In the genomic region with DNA sequence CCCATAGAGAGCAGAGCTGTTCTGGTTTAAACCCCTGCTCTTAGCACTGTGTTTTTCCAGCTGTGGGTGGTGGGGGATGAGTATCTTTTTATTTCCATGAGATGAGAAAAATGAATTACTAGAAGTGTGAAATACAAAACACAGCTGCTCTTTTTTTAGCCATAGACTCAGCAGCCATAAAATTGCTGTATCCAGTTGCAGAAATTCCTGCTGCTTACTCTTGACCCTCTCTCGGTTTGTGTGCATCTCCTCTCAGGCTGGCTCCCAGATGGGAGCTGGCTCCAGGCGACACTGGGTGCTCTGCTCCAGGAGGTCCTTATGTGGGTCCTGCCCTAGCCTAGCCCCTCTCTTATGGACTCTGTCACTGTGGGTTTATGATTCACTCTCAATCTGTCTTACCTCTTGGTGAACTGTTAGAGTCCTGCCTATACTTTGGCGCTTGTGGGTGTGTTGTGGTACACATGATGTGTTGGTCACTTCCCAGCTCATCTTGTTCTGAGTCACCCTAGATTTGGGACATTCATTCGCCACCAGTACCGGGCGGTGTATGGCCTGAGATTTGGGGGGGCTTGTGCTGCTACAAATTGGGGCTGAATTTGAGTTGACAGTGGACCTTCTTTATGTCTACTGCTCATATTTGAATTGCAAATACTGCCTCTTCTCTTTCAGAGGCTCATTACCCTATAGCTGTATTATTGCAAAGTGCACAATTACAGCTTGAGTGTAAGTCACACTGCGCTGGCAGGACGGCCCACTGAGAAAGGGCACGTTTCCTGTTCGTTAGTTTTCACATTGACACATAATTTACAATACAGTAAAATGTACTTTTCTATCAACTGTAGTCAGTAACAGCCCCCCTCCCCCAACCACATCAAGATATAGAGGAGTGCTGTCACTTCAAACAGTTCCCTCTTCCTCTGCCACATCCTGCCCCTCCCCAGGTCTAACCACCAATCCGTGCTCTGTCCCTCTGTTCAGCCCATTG, we compare ENCODE assay signal across 9 cellular contexts. TPM values are rescaled to one million over a fixed set of nuclear protein-coding genes. Genes with fewer than 3 reads are reported as not detected.
A peak's percentile ranks its signal among the peaks of the same experiment; 100 is the strongest.
DNase-seq lines count a peak whose midpoint lies in the region; ATAC-seq and TF ChIP-seq lines count a peak whose summit lies in the region.
"Had no signal": no experiment of that assay in that cellular context is flagged by ENCODE, and none has a peak within 500 bp of the region (broad histone marks: within the 10 kb centered on the region; RNA-seq: fewer than 3 reads in every experiment).

No MANE protein-coding gene starts in this region.

- no peak overlapping the region for H3K4me3 ChIP-seq in IMR-90 (ENCODE audit: insufficient read depth, low read depth, low read length)
- H3K4me3 ChIP-seq in esophagus squamous epithelium, result no peak overlapping the region

- H3K36me3 ChIP-seq in IMR-90 (ENCODE audit: control insufficient read depth, insufficient read depth, low read length), result peaks cover 17% of the 10 kb centered on the region; the same call in 1 of the 2 replicates
- peaks cover 0 to 88% (median 2%) of the 10 kb centered on the region in 3 donors for H3K36me3 ChIP-seq in esophagus squamous epithelium

- H3K18ac ChIP-seq in IMR-90 (ENCODE audit: low read depth, low read length), result no peak overlapping the region

- H3K9me3 ChIP-seq in IMR-90 (ENCODE audit: control insufficient read depth, insufficient read depth, low read length), result no peaks in the 10 kb centered on the region
- H3K9me3 ChIP-seq in esophagus squamous epithelium, result no peaks in the 10 kb centered on the region

- TF ChIP-seq POLR2A in IMR-90 (IDR thresholded peaks at IDR 0.05; ENCODE audit: low read depth, low read length), result no peak
- no peak for TF ChIP-seq POLR2A in esophagus squamous epithelium (IDR thresholded peaks at IDR 0.05)
- TF ChIP-seq POLR2A in GM18505 (IDR thresholded peaks at IDR 0.05; ENCODE audit: borderline replicate concordance, extremely low read depth, insufficient read depth, insufficient read length), result no peak

- peak overlapping the region; percentile 28; the same call in 1 of the 2 replicates for H3K27ac ChIP-seq in IMR-90 (ENCODE audit: insufficient read depth, low read length)
- H3K27ac ChIP-seq in esophagus squamous epithelium, result peak overlapping the region; percentile 41 to 79 (median 74)
- H3K27ac ChIP-seq: parathyroid adenoma had no signal

- no TSS peak for BruUV-seq in IMR-90 (replicated peaks; lab: Mats Ljungman, UMichigan)

- no peak overlapping the region for H2AFZ ChIP-seq in IMR-90 (replicated peaks; ENCODE audit: low read length, poor library complexity)
- H2AFZ ChIP-seq: parathyroid adenoma had no signal

- H2BK5ac ChIP-seq in IMR-90 (ENCODE audit: low read depth, low read length, poor library complexity, severe bottlenecking), result no peak overlapping the region

- peaks cover 0 to 19% of the 10 kb centered on the region in 2 experiments; a peak in 2 of 4 replicates for H3K79me1 ChIP-seq in IMR-90 (ENCODE audit: low read depth in 1 of 2, low read length in 2 of 2)

- H4K20me1 ChIP-seq in IMR-90 (ENCODE audit: insufficient read depth, low read length), result peaks cover 13% of the 10 kb centered on the region; the same call in 1 of the 2 replicates

- H4K8ac ChIP-seq in IMR-90 (ENCODE audit: low read depth in 2 of 2, low read length in 2 of 2), result no peak overlapping the region

- H3K27me3 ChIP-seq in IMR-90 (ENCODE audit: control insufficient read depth, insufficient read depth, low read length) (no peaks in the 10 kb centered on the region), esophagus squamous epithelium (no peaks in the 10 kb centered on the region)

- H2BK15ac ChIP-seq in IMR-90 (ENCODE audit: low read depth, low read length), result no peak overlapping the region

- peak overlapping the region; percentile 68; the same call in 1 of the 2 replicates for H3K23ac ChIP-seq in IMR-90 (ENCODE audit: low read depth, low read length)

- no peak overlapping the region for H3K56ac ChIP-seq in IMR-90 (ENCODE audit: extremely low read depth, insufficient read depth, low read length)

- no peak for TF ChIP-seq RAD21 in IMR-90 (IDR thresholded peaks at IDR 0.05; ENCODE audit: low read length)

- no peak overlapping the region for H2BK120ac ChIP-seq in IMR-90 (ENCODE audit: low read depth, low read length)

- in situ Hi-C loops in IMR-90 (cut with MboI; ENCODE audit: low sequenced_read_pairs), result no loop called here

- no peak overlapping the region for H4K91ac ChIP-seq in IMR-90 (ENCODE audit: insufficient read depth, low read depth, low read length)

- DNase-seq in IMR-90 (peak; percentile 69), esophagus squamous epithelium (lab: John Stamatoyannopoulos, UW) (no peak), NCI-H82 treated with DMSO at 0.1 percent for 48 hours (lab: John Stamatoyannopoulos, UW; ENCODE audit: unreplicated experiment) (no peak)
- DNase-seq in activated CD4-positive, alpha-beta T cell treated with anti-CD3 and anti-CD28 coated beads, Interleukin-2, amount 50 U/mL, for 4 hours, result peak; percentile 32 to 44
- peak; percentile 41 to 43 for DNase-seq in stimulated activated CD4-positive, alpha-beta T cell treated with anti-CD3 and anti-CD28 coated beads, Interleukin-2, amount 100 ng/mL, for 48 hours

- POLR2A ChIA-PET in IMR-90 (lab: Charles Lee; ENCODE audit: unreplicated experiment), result no interaction called here

- H3K14ac ChIP-seq in IMR-90 (replicated peaks; ENCODE audit: low read depth, low read length), result no peak overlapping the region

- H3K4me1 ChIP-seq in IMR-90 (ENCODE audit: control insufficient read depth, insufficient read depth, low read length) (peaks cover 18% of the 10 kb centered on the region), esophagus squamous epithelium (peaks cover 0 to 43% (median 15%) of the 10 kb centered on the region in 3 donors)
- H3K4me1 ChIP-seq: parathyroid adenoma had no signal

- H3K9ac ChIP-seq in IMR-90 (ENCODE audit: low read depth, low read length), result no peak overlapping the region
- H3K9ac ChIP-seq: parathyroid adenoma had no signal

- H4K5ac ChIP-seq in IMR-90 (ENCODE audit: low read depth, low read length), result no peak overlapping the region

- peaks cover 16% of the 10 kb centered on the region for H3K9me1 ChIP-seq in IMR-90 (ENCODE audit: insufficient read depth, low read length)

- H2BK20ac ChIP-seq in IMR-90 (ENCODE audit: low read depth, low read length), result no peak overlapping the region

- CTCF ChIA-PET in IMR-90 (lab: Yijun Ruan, JAX), result interaction anchor here (0.8 to 1.6 kb wide), 2 partner anchors 10 to 12 kb away, joined by 3 read pairs; no protein-coding TSS in a partner anchor

- TF ChIP-seq CTCF in IMR-90 (conservative IDR thresholded peaks at IDR 0.05; ENCODE audit: low read depth, low read length) (no peak), esophagus squamous epithelium (IDR thresholded peaks at IDR 0.05) (no peak)

- intact Hi-C loops in IMR-90 (cut with micrococcal nuclease) (no loop called here), esophagus squamous epithelium (cut with DNase I) (no loop called here)

- H3K4ac ChIP-seq in IMR-90 (ENCODE audit: low read depth, low read length), result 0 out of 2 replicates have a peak overlapping the region, but pooled peaks have one; percentile 2

- dilution Hi-C loops in IMR-90 (cut with HindIII; ENCODE audit: low sequenced_read_pairs, unreplicated experiment), result no loop called here

- no peak overlapping the region; the same call in 1 of the 2 replicates for H2AK5ac ChIP-seq in IMR-90 (ENCODE audit: low read depth, low read length)

- 67% methylated on average over 2 of the region's 11 CpGs; no CpG with 5 or more reads in 1 of the 2 experiments for WGBS in IMR-90 (ENCODE audit: extremely low coverage in 2 of 2, insufficient read length in 1 of 2), 2 experiments
- WGBS in esophagus squamous epithelium, 2 donors, result 62 to 68% methylated on average over 9 to 11 of the region's 11 CpGs

- no peak overlapping the region for H3K4me2 ChIP-seq in IMR-90 (ENCODE audit: low read depth, low read length)

- ATAC-seq in GM18909 (IDR thresholded peaks at IDR 0.05; ENCODE audit: poor library complexity, unreplicated experiment), result peak; percentile 63
- ATAC-seq in IMR-90 (ENCODE audit: low read depth), result peak; percentile 47
- ATAC-seq in GM18505 (IDR thresholded peaks at IDR 0.05; ENCODE audit: unreplicated experiment), result no peak
- no peak for ATAC-seq in HG03039 (IDR thresholded peaks at IDR 0.05; ENCODE audit: unreplicated experiment)

- peak overlapping the region; percentile 85 for H2AK9ac ChIP-seq in IMR-90 (replicated peaks; ENCODE audit: low read depth, low read length, poor library complexity)

TF ChIP-seq in IMR-90, 13 proteins besides CTCF, POLR2A, EP300 and RAD21 (continues in another document):
- TF ChIP-seq RCOR1 (IDR thresholded peaks at IDR 0.05; ENCODE audit: insufficient replicate concordance, low read length), result no peak
- no peak for TF ChIP-seq MXI1 (IDR thresholded peaks at IDR 0.05; ENCODE audit: borderline replicate concordance, low read depth, low read length)
- no peak for TF ChIP-seq ELK1 (IDR thresholded peaks at IDR 0.05; ENCODE audit: borderline replicate concordance, low read depth, low read length)
- TF ChIP-seq FOS (IDR thresholded peaks at IDR 0.05; ENCODE audit: low read depth, low read length), result no peak
- no peak for TF ChIP-seq SMC3 (IDR thresholded peaks at IDR 0.05; ENCODE audit: low read depth, low read length)
- TF ChIP-seq CHD1 (IDR thresholded peaks at IDR 0.05; ENCODE audit: low read depth, low read length), result no peak
- TF ChIP-seq BHLHE40 (IDR thresholded peaks at IDR 0.05; ENCODE audit: low read depth, low read length), result no peak
- no peak for TF ChIP-seq CEBPB (IDR thresholded peaks at IDR 0.05; ENCODE audit: low read depth, low read length)
- no peak for TF ChIP-seq RFX5 (IDR thresholded peaks at IDR 0.05; ENCODE audit: low read depth, low read length)
- TF ChIP-seq MAFK (IDR thresholded peaks at IDR 0.05; ENCODE audit: low read depth, low read length), result no peak

RNA-seq across cellular contexts. Expression of gene MSANTD1, which starts 46.9 kb away (rescaled TPM):
- total RNA-seq in IMR-90 (2012; rRNA removed) (under 0.01 and 0.28 TPM in 2 replicates), esophagus squamous epithelium (under 1 TPM in 3 of 4 donors, not detected in 1; 0.15 to 0.95 (median 0.18) TPM)
- 0.07 and 0.09 TPM in 2 replicates for polyA plus RNA-seq in IMR-90 (2012; rRNA removed)
- 0.07 TPM in 1 of 2 replicates, not detected in the other for polyA plus RNA-seq in IMR-90 (2012; cell fraction: cytosol; rRNA removed)
- polyA plus RNA-seq in IMR-90 (2012; cell fraction: nucleus; rRNA removed; ENCODE audit: low replicate concordance), result 1.2 and 2.0 TPM in 2 replicates

Comparison
In these comparisons a context has a peak if more than half of its experiments do, and no peak if none do; other contexts are left out.
1. ATAC-seq: peak in GM18909 (single experiment) and IMR-90 (single experiment); none in GM18505 (single experiment) and HG03039 (single experiment).
2. DNase-seq: peak in IMR-90 (single experiment), activated CD4-positive, alpha-beta T cell treated with anti-CD3 and anti-CD28 coated beads, Interleukin-2, amount 50 U/mL, for 4 hours (2 of 2) and stimulated activated CD4-positive, alpha-beta T cell treated with anti-CD3 and anti-CD28 coated beads, Interleukin-2, amount 100 ng/mL, for 48 hours (2 of 2); none in esophagus squamous epithelium (single experiment) and NCI-H82 treated with DMSO at 0.1 percent for 48 hours (single experiment).